1 cellular context compared by ENCODE assay signal in the genomic region with DNA sequence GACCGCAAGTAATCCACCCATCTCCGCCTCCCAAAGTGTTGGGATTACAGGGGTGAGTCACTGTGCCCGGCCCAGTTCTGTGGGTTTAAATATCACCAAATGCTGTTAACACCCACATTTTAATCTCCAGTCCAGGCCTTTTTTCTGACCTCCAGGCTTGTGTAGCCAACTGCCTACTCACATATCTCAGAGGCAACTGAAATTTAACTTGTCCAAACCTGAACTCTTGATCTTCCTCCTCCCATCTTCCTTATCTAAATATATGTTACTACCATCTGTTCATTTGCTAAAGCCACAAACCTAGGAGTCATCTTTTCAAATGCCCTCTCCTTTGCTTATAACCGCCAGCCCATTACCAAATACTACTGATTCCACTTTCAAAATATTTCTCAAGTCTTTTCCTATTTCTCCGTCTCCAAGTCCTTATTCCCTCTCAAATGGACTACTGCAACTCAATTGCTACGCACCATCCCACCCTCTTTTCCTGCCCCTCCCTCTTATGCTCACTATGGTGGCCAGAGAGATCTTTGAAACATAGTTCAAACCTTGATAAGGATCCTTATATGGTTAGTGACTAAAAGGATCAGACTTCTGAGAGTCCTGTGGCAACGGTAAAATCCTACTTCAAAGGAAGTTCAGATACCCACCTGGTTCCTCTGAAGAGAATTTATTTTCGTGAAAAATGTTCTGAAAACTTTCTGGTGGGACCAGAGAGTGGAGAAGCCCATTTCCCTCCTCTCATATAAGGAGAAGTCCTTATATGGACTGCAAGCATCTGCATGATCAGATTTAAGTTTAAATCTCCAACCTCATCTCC.
TF ChIP-seq lines count a peak whose summit lies in the region.

No MANE protein-coding gene starts in this region.

TF ChIP-seq in K562, 482 proteins besides CTCF, POLR2A, EP300 and RAD21 (continued from another document and continues in another):
- TF ChIP-seq, protein P1, sequence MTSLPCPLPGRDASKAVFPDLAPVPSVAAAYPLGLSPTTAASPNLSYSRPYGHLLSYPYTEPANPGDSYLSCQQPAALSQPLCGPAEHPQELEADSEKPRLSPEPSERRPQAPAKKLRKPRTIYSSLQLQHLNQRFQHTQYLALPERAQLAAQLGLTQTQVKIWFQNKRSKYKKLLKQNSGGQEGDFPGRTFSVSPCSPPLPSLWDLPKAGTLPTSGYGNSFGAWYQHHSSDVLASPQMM (CRISPR knock-in tag; IDR thresholded peaks at IDR 0.05): no peak
- TF ChIP-seq ZNF766 (CRISPR knock-in tag; conservative IDR thresholded peaks at IDR 0.05) (0 out of 2 replicates have a peak, but pooled peaks have one; percentile 12), PRPF4 (IDR thresholded peaks at IDR 0.05; ENCODE audit: insufficient read depth, low read depth, low read length, poor library complexity, severe bottlenecking) (no peak), ZNF239 (CRISPR knock-in tag; IDR thresholded peaks at IDR 0.05) (no peak), BCL6 (CRISPR knock-in tag; IDR thresholded peaks at IDR 0.05) (no peak), CHD1 (IDR thresholded peaks at IDR 0.05; ENCODE audit: low read length) (no peak), GATAD2B (IDR thresholded peaks at IDR 0.05; ENCODE audit: borderline replicate concordance) (peak; percentile 98), CTBP1 (IDR thresholded peaks at IDR 0.05; ENCODE audit: borderline replicate concordance) (peak; percentile 72), RBM14 (IDR thresholded peaks at IDR 0.05; ENCODE audit: borderline replicate concordance, insufficient read depth, low read depth, low read length) (no peak), ZNF436 (CRISPR knock-in tag; IDR thresholded peaks at IDR 0.05) (no peak), CBX5 (IDR thresholded peaks at IDR 0.05; ENCODE audit: borderline replicate concordance, low read depth) (no peak), ZNF76 (CRISPR knock-in tag; IDR thresholded peaks at IDR 0.05; ENCODE audit: borderline replicate concordance) (no peak), MED1 (CRISPR knock-in tag; IDR thresholded peaks at IDR 0.05; ENCODE audit: borderline replicate concordance) (no peak), ELF1 (tag; IDR thresholded peaks at IDR 0.05) (peak; percentile 51; the same call in 1 of the 2 replicates), TEAD2 (tag; IDR thresholded peaks at IDR 0.05) (no peak), ZNF764 (CRISPR knock-in tag; IDR thresholded peaks at IDR 0.05; ENCODE audit: low read depth) (no peak), BRD9 (IDR thresholded peaks at IDR 0.05; ENCODE audit: low read depth, partially characterized antibody) (no peak), MAFK (IDR thresholded peaks at IDR 0.05; ENCODE audit: low read length) (0 out of 2 replicates have a peak, but pooled peaks have one; percentile 44), NBN (IDR thresholded peaks at IDR 0.05; ENCODE audit: low read depth) (peak; percentile 96), SIX5 (IDR thresholded peaks at IDR 0.05; ENCODE audit: borderline replicate concordance in 1 of 2, insufficient read depth in 1 of 2, low read depth in 1 of 2, low read length in 2 of 2) (no peak), ZNF212 (CRISPR knock-in tag; IDR thresholded peaks at IDR 0.05) (no peak), MYC (IDR thresholded peaks at IDR 0.05; ENCODE audit: low read depth, low read length) (peak; percentile 54), MYC (CRISPR knock-in tag; IDR thresholded peaks at IDR 0.05; ENCODE audit: borderline replicate concordance, low read depth) (no peak), ILK (tag; IDR thresholded peaks at IDR 0.05; ENCODE audit: borderline replicate concordance, low read depth) (no peak), POLR3G (IDR thresholded peaks at IDR 0.05; ENCODE audit: extremely low read depth, insufficient read length, insufficient replicate concordance) (no peak), CBFA2T3 (IDR thresholded peaks at IDR 0.05) (peak; percentile 99), HIVEP1 (CRISPR knock-in tag; IDR thresholded peaks at IDR 0.05) (no peak), PCBP2 (IDR thresholded peaks at IDR 0.05; ENCODE audit: low read depth, low read length, poor library complexity, severe bottlenecking) (no peak), ELF4 (CRISPR knock-in tag; IDR thresholded peaks at IDR 0.05) (peak; percentile 72), PTRF (tag; IDR thresholded peaks at IDR 0.05) (no peak), DDX20 (tag; IDR thresholded peaks at IDR 0.05; ENCODE audit: low read depth) (no peak), ZNF311 (CRISPR knock-in tag; IDR thresholded peaks at IDR 0.05) (no peak), RBM25 (IDR thresholded peaks at IDR 0.05; ENCODE audit: low read depth, low read length, severe bottlenecking) (no peak), ZNF143 (CRISPR knock-in tag; IDR thresholded peaks at IDR 0.05) (no peak), ZNF431 (CRISPR knock-in tag; IDR thresholded peaks at IDR 0.05) (no peak), SPI1 (IDR thresholded peaks at IDR 0.05; ENCODE audit: borderline replicate concordance, low read depth, low read length) (no peak), NFRKB (IDR thresholded peaks at IDR 0.05; ENCODE audit: low read depth) (peak; percentile 7; the same call in 1 of the 2 replicates), TFAM (CRISPR knock-in tag; conservative IDR thresholded peaks at IDR 0.05) (no peak), TRIM28 (IDR thresholded peaks at IDR 0.05) (peak; percentile 60; the same call in 1 of the 2 replicates), FOXA3 (CRISPR knock-in tag; conservative IDR thresholded peaks at IDR 0.05 in 1 of 2, IDR thresholded peaks at IDR 0.05 in 1 of 2) (no peak; a peak in 1 of 4 replicates), PHB (CRISPR knock-in tag; IDR thresholded peaks at IDR 0.05) (no peak)
- TF ChIP-seq, protein P2, sequence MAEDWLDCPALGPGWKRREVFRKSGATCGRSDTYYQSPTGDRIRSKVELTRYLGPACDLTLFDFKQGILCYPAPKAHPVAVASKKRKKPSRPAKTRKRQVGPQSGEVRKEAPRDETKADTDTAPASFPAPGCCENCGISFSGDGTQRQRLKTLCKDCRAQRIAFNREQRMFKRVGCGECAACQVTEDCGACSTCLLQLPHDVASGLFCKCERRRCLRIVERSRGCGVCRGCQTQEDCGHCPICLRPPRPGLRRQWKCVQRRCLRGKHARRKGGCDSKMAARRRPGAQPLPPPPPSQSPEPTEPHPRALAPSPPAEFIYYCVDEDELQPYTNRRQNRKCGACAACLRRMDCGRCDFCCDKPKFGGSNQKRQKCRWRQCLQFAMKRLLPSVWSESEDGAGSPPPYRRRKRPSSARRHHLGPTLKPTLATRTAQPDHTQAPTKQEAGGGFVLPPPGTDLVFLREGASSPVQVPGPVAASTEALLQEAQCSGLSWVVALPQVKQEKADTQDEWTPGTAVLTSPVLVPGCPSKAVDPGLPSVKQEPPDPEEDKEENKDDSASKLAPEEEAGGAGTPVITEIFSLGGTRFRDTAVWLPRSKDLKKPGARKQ (CRISPR knock-in tag; IDR thresholded peaks at IDR 0.05): no peak
- TF ChIP-seq, protein P3, sequence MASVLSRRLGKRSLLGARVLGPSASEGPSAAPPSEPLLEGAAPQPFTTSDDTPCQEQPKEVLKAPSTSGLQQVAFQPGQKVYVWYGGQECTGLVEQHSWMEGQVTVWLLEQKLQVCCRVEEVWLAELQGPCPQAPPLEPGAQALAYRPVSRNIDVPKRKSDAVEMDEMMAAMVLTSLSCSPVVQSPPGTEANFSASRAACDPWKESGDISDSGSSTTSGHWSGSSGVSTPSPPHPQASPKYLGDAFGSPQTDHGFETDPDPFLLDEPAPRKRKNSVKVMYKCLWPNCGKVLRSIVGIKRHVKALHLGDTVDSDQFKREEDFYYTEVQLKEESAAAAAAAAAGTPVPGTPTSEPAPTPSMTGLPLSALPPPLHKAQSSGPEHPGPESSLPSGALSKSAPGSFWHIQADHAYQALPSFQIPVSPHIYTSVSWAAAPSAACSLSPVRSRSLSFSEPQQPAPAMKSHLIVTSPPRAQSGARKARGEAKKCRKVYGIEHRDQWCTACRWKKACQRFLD (CRISPR knock-in tag; IDR thresholded peaks at IDR 0.05): peak; percentile 80; the same call in 1 of the 2 replicates
- TF ChIP-seq, protein P4, sequence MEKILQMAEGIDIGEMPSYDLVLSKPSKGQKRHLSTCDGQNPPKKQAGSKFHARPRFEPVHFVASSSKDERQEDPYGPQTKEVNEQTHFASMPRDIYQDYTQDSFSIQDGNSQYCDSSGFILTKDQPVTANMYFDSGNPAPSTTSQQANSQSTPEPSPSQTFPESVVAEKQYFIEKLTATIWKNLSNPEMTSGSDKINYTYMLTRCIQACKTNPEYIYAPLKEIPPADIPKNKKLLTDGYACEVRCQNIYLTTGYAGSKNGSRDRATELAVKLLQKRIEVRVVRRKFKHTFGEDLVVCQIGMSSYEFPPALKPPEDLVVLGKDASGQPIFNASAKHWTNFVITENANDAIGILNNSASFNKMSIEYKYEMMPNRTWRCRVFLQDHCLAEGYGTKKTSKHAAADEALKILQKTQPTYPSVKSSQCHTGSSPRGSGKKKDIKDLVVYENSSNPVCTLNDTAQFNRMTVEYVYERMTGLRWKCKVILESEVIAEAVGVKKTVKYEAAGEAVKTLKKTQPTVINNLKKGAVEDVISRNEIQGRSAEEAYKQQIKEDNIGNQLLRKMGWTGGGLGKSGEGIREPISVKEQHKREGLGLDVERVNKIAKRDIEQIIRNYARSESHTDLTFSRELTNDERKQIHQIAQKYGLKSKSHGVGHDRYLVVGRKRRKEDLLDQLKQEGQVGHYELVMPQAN (IDR thresholded peaks at IDR 0.05; ENCODE audit: borderline replicate concordance): no peak
- TF ChIP-seq, protein P5, sequence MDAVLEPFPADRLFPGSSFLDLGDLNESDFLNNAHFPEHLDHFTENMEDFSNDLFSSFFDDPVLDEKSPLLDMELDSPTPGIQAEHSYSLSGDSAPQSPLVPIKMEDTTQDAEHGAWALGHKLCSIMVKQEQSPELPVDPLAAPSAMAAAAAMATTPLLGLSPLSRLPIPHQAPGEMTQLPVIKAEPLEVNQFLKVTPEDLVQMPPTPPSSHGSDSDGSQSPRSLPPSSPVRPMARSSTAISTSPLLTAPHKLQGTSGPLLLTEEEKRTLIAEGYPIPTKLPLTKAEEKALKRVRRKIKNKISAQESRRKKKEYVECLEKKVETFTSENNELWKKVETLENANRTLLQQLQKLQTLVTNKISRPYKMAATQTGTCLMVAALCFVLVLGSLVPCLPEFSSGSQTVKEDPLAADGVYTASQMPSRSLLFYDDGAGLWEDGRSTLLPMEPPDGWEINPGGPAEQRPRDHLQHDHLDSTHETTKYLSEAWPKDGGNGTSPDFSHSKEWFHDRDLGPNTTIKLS (IDR thresholded peaks at IDR 0.05; ENCODE audit: borderline replicate concordance, low read depth): 0 out of 2 replicates have a peak, but pooled peaks have one; percentile 34
- TF ChIP-seq, protein P6, sequence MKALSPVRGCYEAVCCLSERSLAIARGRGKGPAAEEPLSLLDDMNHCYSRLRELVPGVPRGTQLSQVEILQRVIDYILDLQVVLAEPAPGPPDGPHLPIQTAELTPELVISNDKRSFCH (CRISPR knock-in tag; IDR thresholded peaks at IDR 0.05): no peak
- TF ChIP-seq, protein P6 (tag; IDR thresholded peaks at IDR 0.05): peak; percentile 85; the same call in 1 of the 2 replicates
- TF ChIP-seq, protein P7, sequence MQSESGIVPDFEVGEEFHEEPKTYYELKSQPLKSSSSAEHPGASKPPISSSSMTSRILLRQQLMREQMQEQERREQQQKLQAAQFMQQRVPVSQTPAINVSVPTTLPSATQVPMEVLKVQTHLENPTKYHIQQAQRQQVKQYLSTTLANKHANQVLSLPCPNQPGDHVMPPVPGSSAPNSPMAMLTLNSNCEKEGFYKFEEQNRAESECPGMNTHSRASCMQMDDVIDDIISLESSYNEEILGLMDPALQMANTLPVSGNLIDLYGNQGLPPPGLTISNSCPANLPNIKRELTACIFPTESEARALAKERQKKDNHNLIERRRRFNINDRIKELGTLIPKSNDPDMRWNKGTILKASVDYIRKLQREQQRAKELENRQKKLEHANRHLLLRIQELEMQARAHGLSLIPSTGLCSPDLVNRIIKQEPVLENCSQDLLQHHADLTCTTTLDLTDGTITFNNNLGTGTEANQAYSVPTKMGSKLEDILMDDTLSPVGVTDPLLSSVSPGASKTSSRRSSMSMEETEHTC (IDR thresholded peaks at IDR 0.05): no peak
- TF ChIP-seq, protein P8, sequence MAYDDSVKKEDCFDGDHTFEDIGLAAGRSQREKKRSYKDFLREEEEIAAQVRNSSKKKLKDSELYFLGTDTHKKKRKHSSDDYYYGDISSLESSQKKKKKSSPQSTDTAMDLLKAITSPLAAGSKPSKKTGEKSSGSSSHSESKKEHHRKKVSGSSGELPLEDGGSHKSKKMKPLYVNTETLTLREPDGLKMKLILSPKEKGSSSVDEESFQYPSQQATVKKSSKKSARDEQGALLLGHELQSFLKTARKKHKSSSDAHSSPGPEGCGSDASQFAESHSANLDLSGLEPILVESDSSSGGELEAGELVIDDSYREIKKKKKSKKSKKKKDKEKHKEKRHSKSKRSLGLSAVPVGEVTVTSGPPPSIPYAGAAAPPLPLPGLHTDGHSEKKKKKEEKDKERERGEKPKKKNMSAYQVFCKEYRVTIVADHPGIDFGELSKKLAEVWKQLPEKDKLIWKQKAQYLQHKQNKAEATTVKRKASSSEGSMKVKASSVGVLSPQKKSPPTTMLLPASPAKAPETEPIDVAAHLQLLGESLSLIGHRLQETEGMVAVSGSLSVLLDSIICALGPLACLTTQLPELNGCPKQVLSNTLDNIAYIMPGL (CRISPR knock-in tag; IDR thresholded peaks at IDR 0.05): 0 out of 2 replicates have a peak, but pooled peaks have one; percentile 10
- TF ChIP-seq, protein P9, sequence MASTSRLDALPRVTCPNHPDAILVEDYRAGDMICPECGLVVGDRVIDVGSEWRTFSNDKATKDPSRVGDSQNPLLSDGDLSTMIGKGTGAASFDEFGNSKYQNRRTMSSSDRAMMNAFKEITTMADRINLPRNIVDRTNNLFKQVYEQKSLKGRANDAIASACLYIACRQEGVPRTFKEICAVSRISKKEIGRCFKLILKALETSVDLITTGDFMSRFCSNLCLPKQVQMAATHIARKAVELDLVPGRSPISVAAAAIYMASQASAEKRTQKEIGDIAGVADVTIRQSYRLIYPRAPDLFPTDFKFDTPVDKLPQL (IDR thresholded peaks at IDR 0.05; ENCODE audit: extremely low read depth, insufficient read length): no peak
- TF ChIP-seq, protein P10, sequence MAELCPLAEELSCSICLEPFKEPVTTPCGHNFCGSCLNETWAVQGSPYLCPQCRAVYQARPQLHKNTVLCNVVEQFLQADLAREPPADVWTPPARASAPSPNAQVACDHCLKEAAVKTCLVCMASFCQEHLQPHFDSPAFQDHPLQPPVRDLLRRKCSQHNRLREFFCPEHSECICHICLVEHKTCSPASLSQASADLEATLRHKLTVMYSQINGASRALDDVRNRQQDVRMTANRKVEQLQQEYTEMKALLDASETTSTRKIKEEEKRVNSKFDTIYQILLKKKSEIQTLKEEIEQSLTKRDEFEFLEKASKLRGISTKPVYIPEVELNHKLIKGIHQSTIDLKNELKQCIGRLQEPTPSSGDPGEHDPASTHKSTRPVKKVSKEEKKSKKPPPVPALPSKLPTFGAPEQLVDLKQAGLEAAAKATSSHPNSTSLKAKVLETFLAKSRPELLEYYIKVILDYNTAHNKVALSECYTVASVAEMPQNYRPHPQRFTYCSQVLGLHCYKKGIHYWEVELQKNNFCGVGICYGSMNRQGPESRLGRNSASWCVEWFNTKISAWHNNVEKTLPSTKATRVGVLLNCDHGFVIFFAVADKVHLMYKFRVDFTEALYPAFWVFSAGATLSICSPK (IDR thresholded peaks at IDR 0.05; ENCODE audit: borderline replicate concordance): no peak
- TF ChIP-seq, protein P11, sequence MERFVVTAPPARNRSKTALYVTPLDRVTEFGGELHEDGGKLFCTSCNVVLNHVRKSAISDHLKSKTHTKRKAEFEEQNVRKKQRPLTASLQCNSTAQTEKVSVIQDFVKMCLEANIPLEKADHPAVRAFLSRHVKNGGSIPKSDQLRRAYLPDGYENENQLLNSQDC (CRISPR knock-in tag; IDR thresholded peaks at IDR 0.05): no peak
